In genomic region chr22:36540867-36541642, GRCh38 we compare ENCODE assay signal across 13 cellular contexts. TPM values are rescaled to one million over a fixed set of nuclear protein-coding genes. Genes with fewer than 3 reads are reported as not detected.
DNase-seq lines count a peak whose midpoint lies in the region; ATAC-seq and TF ChIP-seq lines count a peak whose summit lies in the region.
"Had no signal": no experiment of that assay in that cellular context is flagged by ENCODE, and none has a peak within 500 bp of the region (broad histone marks: within the 10 kb centered on the region; RNA-seq: fewer than 3 reads in every experiment).

No MANE protein-coding gene starts in this region.

- H3K27ac ChIP-seq in aorta (ENCODE audit: low read depth in 1 of 2, low read length in 2 of 2): no peak overlapping the region

- DNase-seq in A172 (ENCODE audit: low spot score) (peak; percentile 85), H4 (ENCODE audit: low spot score) (peak; percentile 70), kidney epithelial cell (ENCODE audit: low read depth) (peak; percentile 72), HAP-1 (ENCODE audit: low spot score in 2 of 2) (no peak), NCI-H446 treated with DMSO at 0.1 percent for 48 hours (lab: John Stamatoyannopoulos, UW) (no peak), aorta (no peak)
- DNase-seq: foreskin fibroblast, KG1, NCI-H1436 treated with DMSO at 0.1 percent for 48 hours, NCI-H524 had no signal

- no peaks in the 10 kb centered on the region for H3K27me3 ChIP-seq in kidney epithelial cell (ENCODE audit: control insufficient read depth, insufficient read depth, low read length)
- no peaks in the 10 kb centered on the region for H3K27me3 ChIP-seq in HAP-1 (ENCODE audit: low read depth)
- no peaks in the 10 kb centered on the region for H3K27me3 ChIP-seq in aorta (ENCODE audit: control insufficient read depth in 1 of 2, insufficient read depth in 2 of 2, low read length in 1 of 2)

- intact Hi-C loops in aorta (cut with DNase I): no loop called here

- H3K4me3 ChIP-seq in kidney epithelial cell (ENCODE audit: low read depth, low read length) (no peak overlapping the region), HAP-1 (no peak overlapping the region), aorta (ENCODE audit: low read length in 2 of 2) (no peak overlapping the region)
- H3K4me3 ChIP-seq: skin epidermis had no signal

- in situ Hi-C loops in HAP-1 (cut with MboI; ENCODE audit: low sequenced_read_pairs): no loop called here

- TF ChIP-seq CTCF in kidney epithelial cell (IDR thresholded peaks at IDR 0.05; ENCODE audit: insufficient read depth, low read length, poor library complexity, severe bottlenecking): no peak

- WGBS in aorta, 2 donors: 61 to 66% methylated on average over 12 of the region's 12 CpGs

- peaks cover 3% of the 10 kb centered on the region for H3K4me1 ChIP-seq in HAP-1
- H3K4me1 ChIP-seq in aorta (ENCODE audit: control insufficient read depth in 1 of 2, insufficient read depth in 2 of 2, low read length in 2 of 2): no peaks in the 10 kb centered on the region

- H3K9me3 ChIP-seq in HAP-1: no peaks in the 10 kb centered on the region
- no peaks in the 10 kb centered on the region for H3K9me3 ChIP-seq in aorta (ENCODE audit: control insufficient read depth, low read length)

- ATAC-seq in SK-N-SH treated with all-trans-retinoic acid at 6 μM for 48 hours (peak; percentile 10; the same call in 2 of the 3 replicates), HG02938 (IDR thresholded peaks at IDR 0.05; ENCODE audit: unreplicated experiment) (no peak), aorta (ENCODE audit: low FRiP score) (no peak)

- H3K36me3 ChIP-seq in kidney epithelial cell (ENCODE audit: control insufficient read depth, insufficient read depth, low read length) (no peaks in the 10 kb centered on the region), HAP-1 (replicated peaks) (no peaks in the 10 kb centered on the region), aorta (ENCODE audit: control insufficient read depth in 1 of 2, insufficient read depth in 2 of 2, low read length in 1 of 2) (no peaks in the 10 kb centered on the region)

TF ChIP-seq in SK-N-SH treated with all-trans-retinoic acid at 6 μM for 48 hours, 23 proteins besides CTCF, POLR2A, EP300 and RAD21:
- TF ChIP-seq, protein P1, sequence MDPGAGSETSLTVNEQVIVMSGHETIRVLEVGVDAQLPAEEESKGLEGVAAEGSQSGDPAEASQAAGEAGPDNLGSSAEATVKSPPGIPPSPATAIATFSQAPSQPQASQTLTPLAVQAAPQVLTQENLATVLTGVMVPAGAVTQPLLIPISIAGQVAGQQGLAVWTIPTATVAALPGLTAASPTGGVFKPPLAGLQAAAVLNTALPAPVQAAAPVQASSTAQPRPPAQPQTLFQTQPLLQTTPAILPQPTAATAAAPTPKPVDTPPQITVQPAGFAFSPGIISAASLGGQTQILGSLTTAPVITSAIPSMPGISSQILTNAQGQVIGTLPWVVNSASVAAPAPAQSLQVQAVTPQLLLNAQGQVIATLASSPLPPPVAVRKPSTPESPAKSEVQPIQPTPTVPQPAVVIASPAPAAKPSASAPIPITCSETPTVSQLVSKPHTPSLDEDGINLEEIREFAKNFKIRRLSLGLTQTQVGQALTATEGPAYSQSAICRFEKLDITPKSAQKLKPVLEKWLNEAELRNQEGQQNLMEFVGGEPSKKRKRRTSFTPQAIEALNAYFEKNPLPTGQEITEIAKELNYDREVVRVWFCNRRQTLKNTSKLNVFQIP (CRISPR knock-in tag; IDR thresholded peaks at IDR 0.05; ENCODE audit: borderline replicate concordance, low read depth): no peak
- TF ChIP-seq ISL1 (CRISPR knock-in tag; IDR thresholded peaks at IDR 0.05): no peak
- no peak for TF ChIP-seq PPARA (CRISPR knock-in tag; IDR thresholded peaks at IDR 0.05; ENCODE audit: borderline replicate concordance)
- no peak for TF ChIP-seq SNAI2 (CRISPR knock-in tag; IDR thresholded peaks at IDR 0.05)
- TF ChIP-seq, protein P2, sequence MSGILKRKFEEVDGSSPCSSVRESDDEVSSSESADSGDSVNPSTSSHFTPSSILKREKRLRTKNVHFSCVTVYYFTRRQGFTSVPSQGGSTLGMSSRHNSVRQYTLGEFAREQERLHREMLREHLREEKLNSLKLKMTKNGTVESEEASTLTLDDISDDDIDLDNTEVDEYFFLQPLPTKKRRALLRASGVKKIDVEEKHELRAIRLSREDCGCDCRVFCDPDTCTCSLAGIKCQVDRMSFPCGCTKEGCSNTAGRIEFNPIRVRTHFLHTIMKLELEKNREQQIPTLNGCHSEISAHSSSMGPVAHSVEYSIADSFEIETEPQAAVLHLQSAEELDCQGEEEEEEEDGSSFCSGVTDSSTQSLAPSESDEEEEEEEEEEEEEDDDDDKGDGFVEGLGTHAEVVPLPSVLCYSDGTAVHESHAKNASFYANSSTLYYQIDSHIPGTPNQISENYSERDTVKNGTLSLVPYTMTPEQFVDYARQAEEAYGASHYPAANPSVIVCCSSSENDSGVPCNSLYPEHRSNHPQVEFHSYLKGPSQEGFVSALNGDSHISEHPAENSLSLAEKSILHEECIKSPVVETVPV (CRISPR knock-in tag; IDR thresholded peaks at IDR 0.05): no peak
- no peak for TF ChIP-seq OSR1 (CRISPR knock-in tag; IDR thresholded peaks at IDR 0.05)
- TF ChIP-seq ZC3H10 (CRISPR knock-in tag; IDR thresholded peaks at IDR 0.05): no peak
- no peak for TF ChIP-seq CSDC2 (CRISPR knock-in tag; IDR thresholded peaks at IDR 0.05)
- TF ChIP-seq TCF4 (CRISPR knock-in tag; IDR thresholded peaks at IDR 0.05; ENCODE audit: borderline replicate concordance): no peak
- no peak for TF ChIP-seq GLIS3 (CRISPR knock-in tag; IDR thresholded peaks at IDR 0.05)
- no peak for TF ChIP-seq CREB5 (CRISPR knock-in tag; IDR thresholded peaks at IDR 0.05; ENCODE audit: low read depth)
- TF ChIP-seq TOX (CRISPR knock-in tag; IDR thresholded peaks at IDR 0.05; ENCODE audit: borderline replicate concordance): no peak
- TF ChIP-seq ZFP30 (CRISPR knock-in tag; IDR thresholded peaks at IDR 0.05): no peak
- TF ChIP-seq ZFP3 (CRISPR knock-in tag; IDR thresholded peaks at IDR 0.05): no peak
- TF ChIP-seq RARB (CRISPR knock-in tag; IDR thresholded peaks at IDR 0.05): no peak
- no peak for TF ChIP-seq ARNTL (CRISPR knock-in tag; IDR thresholded peaks at IDR 0.05; ENCODE audit: borderline replicate concordance, low read depth)
TF ChIP-seq in SK-N-SH treated with all-trans-retinoic acid at 6 μM for 48 hours: peak in this region for 0.

RNA-seq across cellular contexts. Expression of gene EIF3D, which starts 12.1 kb away (rescaled TPM):
- 249 and 285 TPM in 2 replicates for total RNA-seq in A172 (2014; rRNA removed; shearing (Covaris generic))
- total RNA-seq in H4 (2014; rRNA removed; shearing (Covaris generic)): 320 and 353 TPM in 2 replicates
- total RNA-seq in kidney epithelial cell: 551 and 619 TPM in 2 replicates
- 100 to 1,000 TPM; 122 to 146 TPM for total RNA-seq in aorta
- polyA plus RNA-seq in aorta: 100 to 1,000 TPM; 157 to 236 TPM

RNA-seq across cellular contexts. Expression of gene FOXRED2, which starts 34.2 kb away (rescaled TPM):
- total RNA-seq in A172 (2014; rRNA removed; shearing (Covaris generic)): 17.6 and 18.4 TPM in 2 replicates
- 17.8 and 21.6 TPM in 2 replicates for total RNA-seq in H4 (2014; rRNA removed; shearing (Covaris generic))
- total RNA-seq in kidney epithelial cell: 13.6 and 16.6 TPM in 2 replicates
- 10 to 100 TPM in 1 of 2 donors, 1 to 10 TPM in 1; 4.6 to 11.1 TPM for total RNA-seq in aorta
- polyA plus RNA-seq in aorta: 1 to 10 TPM; 1.6 to 2.5 TPM

RNA-seq across cellular contexts. Expression of gene TXN2, which starts 59.6 kb away (rescaled TPM):
- 9.9 and 24.2 TPM in 2 replicates for total RNA-seq in A172 (2014; rRNA removed; shearing (Covaris generic))
- 13.6 and 15.6 TPM in 2 replicates for total RNA-seq in H4 (2014; rRNA removed; shearing (Covaris generic))
- total RNA-seq in kidney epithelial cell: 56.8 and 66.6 TPM in 2 replicates
- total RNA-seq in aorta: 10 to 100 TPM; 29.6 to 42.3 TPM
- 10 to 100 TPM; 54.2 to 72.6 TPM for polyA plus RNA-seq in aorta

Comparison
In these comparisons a context has a peak if more than half of its experiments do, and no peak if none do; other contexts are left out.
1. DNase-seq: peak in A172 (single experiment), H4 (single experiment) and kidney epithelial cell (single experiment); none in HAP-1 (0 of 2), NCI-H446 treated with DMSO at 0.1 percent for 48 hours (single experiment) and aorta (0 of 2).